In the genomic region with DNA sequence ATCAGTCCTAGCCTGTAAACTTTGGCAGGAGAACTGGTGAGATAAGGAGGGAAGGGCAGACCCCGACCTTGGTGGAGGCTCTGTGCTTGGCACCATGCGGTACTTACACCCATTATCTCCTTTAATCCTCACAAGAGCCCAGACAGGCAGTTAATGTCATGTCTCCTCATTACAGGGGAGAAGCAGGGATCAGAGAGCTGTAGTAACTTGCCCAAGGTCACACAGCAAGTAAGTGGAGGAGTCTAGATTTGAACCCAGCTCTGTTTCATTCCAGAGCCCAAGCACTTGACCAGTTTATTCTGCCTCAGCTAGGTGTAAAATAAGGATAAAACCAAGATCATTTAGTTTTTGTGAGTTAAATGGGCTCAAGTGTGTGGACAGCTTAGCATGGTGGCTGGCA, we compare ENCODE assay signal across 24 cellular contexts. TPM values are rescaled to one million over a fixed set of nuclear protein-coding genes. Genes with fewer than 3 reads are reported as not detected.
"Had no signal": no experiment of that assay in that cellular context is flagged by ENCODE, and none has a peak within 500 bp of the region (broad histone marks: within the 10 kb centered on the region; RNA-seq: fewer than 3 reads in every experiment).

No MANE protein-coding gene starts in this region.

- H3K4me3 ChIP-seq: Peyer's patch had no signal

- H3K9me3 ChIP-seq: Peyer's patch had no signal

- H3K27ac ChIP-seq: brain microvascular endothelial cell, Peyer's patch had no signal

- DNase-seq: activated CD4-positive, alpha-beta T cell treated with anti-CD3 and anti-CD28 coated beads, Interleukin-2, amount 10 ng/mL, durations not matched to agents 24 days and 14 days; activated CD4-positive, alpha-beta T cell treated with anti-CD3 and anti-CD28 coated beads, Interleukin-2, amount 50 U/mL, for 4 hours; activated CD8-positive, alpha-beta T cell treated with anti-CD3 and anti-CD28 coated beads for 36 hours; activated effector memory CD4-positive, alpha-beta T cell treated with anti-CD3 and anti-CD28 coated beads, Interleukin-2, amount 50 U/mL, for 16 hours; activated naive CD4-positive, alpha-beta T cell; activated naive CD4-positive, alpha-beta T cell treated with anti-CD3 and anti-CD28 coated beads, Interleukin-2, amount 50 U/mL, for 16 hours; activated naive CD8-positive, alpha-beta T cell treated with anti-CD3 and anti-CD28 coated beads for 36 hours; activated T-cell treated with anti-CD3 and anti-CD28 coated beads, Interleukin-2, amount 50 U/mL, for 1 hour; activated T-cell treated with anti-CD3 and anti-CD28 coated beads, Interleukin-2, amount 50 U/mL, for 72 hours; amniotic stem cell; aorta; brain microvascular endothelial cell; Karpas-422; NCI-H1105 treated with DMSO at 0.1 percent for 48 hours; NCI-H1436 treated with DMSO at 0.1 percent for 48 hours; NCI-H2029; NCI-H345; NCI-H524 treated with DMSO at 0.1 percent for 48 hours; PC-3; Peyer's patch; T1000 had no signal

- H3K4me1 ChIP-seq: Peyer's patch had no signal

- ATAC-seq: activated CD8-positive, alpha-beta T cell treated with anti-CD3 and anti-CD28 coated beads for 36 hours; activated T-cell treated with anti-CD3 and anti-CD28 coated beads, Interleukin-2, amount 50 U/mL, for 72 hours; activated T-helper 17 cell treated with anti-CD3 and anti-CD28 coated beads, Interleukin-2, amount 50 U/mL, for 72 hours; PC-3 had no signal

- H3K36me3 ChIP-seq: brain microvascular endothelial cell, Peyer's patch had no signal

- H3K27me3 ChIP-seq: brain microvascular endothelial cell, Peyer's patch had no signal

RNA-seq across cellular contexts. Expression of a gene that starts 14.0 kb away (rescaled TPM):
- total RNA-seq: activated T-cell treated with anti-CD3 and anti-CD28 coated beads, Interleukin-2, amount 50 U/mL, for 72 hours; NCI-H460; PC-3; Peyer's patch; T-helper 2 cell treated with Interferon-gamma antibody and Interleukin-4, amounts not matched to agents 100 ng/mL and 5 ng/mL, for 36 hours had no signal
- polyA plus RNA-seq: aorta had no signal
